17 cellular contexts compared by ENCODE assay signal in genomic region chr1:29690156-29690555, GRCh38.
"Had no signal": no experiment of that assay in that cellular context is flagged by ENCODE, and none has a peak within 500 bp of the region (broad histone marks: within the 10 kb centered on the region; RNA-seq: fewer than 3 reads in every experiment).

No MANE protein-coding gene starts in this region.

- H3K27ac ChIP-seq: neutrophil, testis, upper lobe of left lung had no signal

- H3K27ac Mint-ChIP-seq: activated B cell treated with CpG ODN at 0.5 μM for 24 hours; activated CD8-positive, alpha-beta memory T cell treated with anti-CD3 and anti-CD28 coated beads, Interleukin-2, amount 10 ng/mL, durations not matched to agents 7 days and 5 days; dendritic cell treated with granulocyte-macrophage colony-stimulating factor and Interleukin-4, amounts not matched to agents 40 ng/mL and 50 ng/mL, for 4 days; stimulated activated naive CD8-positive, alpha-beta T cell treated with anti-CD3 and anti-CD28 coated beads, Interleukin-15, amount 100 ng/mL, for 72 hours had no signal

- H3K4me1 ChIP-seq: testis, upper lobe of left lung had no signal

- H3K9me3 ChIP-seq: neutrophil, testis, upper lobe of left lung had no signal

- H3K36me3 Mint-ChIP-seq: activated CD8-positive, alpha-beta memory T cell treated with anti-CD3 and anti-CD28 coated beads, Interleukin-2, amount 10 ng/mL, durations not matched to agents 7 days and 5 days; naive thymus-derived CD4-positive, alpha-beta T cell had no signal

- ATAC-seq: activated CD8-positive, alpha-beta memory T cell treated with anti-CD3 and anti-CD28 coated beads, Interleukin-2, amount 10 ng/mL, durations not matched to agents 7 days and 5 days; left cardiac atrium; naive thymus-derived CD4-positive, alpha-beta T cell; stimulated activated naive CD8-positive, alpha-beta T cell treated with anti-CD3 and anti-CD28 coated beads, Interleukin-15, amount 100 ng/mL, for 72 hours had no signal

- DNase-seq: activated B cell treated with CpG ODN at 0.5 μM for 24 hours; activated CD4-positive, alpha-beta memory T cell treated with anti-CD3 and anti-CD28 coated beads, Interleukin-2, amount 10 ng/mL, durations not matched to agents 7 days and 5 days; activated CD4-positive, alpha-beta T cell treated with anti-CD3 and anti-CD28 coated beads for 48 hours; activated CD8-positive, alpha-beta memory T cell treated with anti-CD3 and anti-CD28 coated beads, Interleukin-2, amount 10 ng/mL, durations not matched to agents 7 days and 5 days; activated naive CD4-positive, alpha-beta T cell treated with anti-CD3 and anti-CD28 coated beads, Interleukin-2, amount 50 U/mL, for 16 hours; effector memory CD4-positive, alpha-beta T cell; left cardiac atrium; mesenchymal stem cell; stimulated activated CD4-positive, alpha-beta T cell treated with anti-CD3 and anti-CD28 coated beads, Interleukin-2, amount 100 ng/mL, for 48 hours; stimulated activated naive CD8-positive, alpha-beta T cell treated with anti-CD3 and anti-CD28 coated beads, Interleukin-15, amount 100 ng/mL, for 72 hours; T-helper 1 cell; T-helper 9 cell; testis had no signal

- H3K4me3 Mint-ChIP-seq: activated B cell treated with CpG ODN at 0.5 μM for 24 hours; activated CD4-positive, alpha-beta memory T cell treated with anti-CD3 and anti-CD28 coated beads, Interleukin-2, amount 10 ng/mL, durations not matched to agents 7 days and 5 days; activated CD8-positive, alpha-beta memory T cell treated with anti-CD3 and anti-CD28 coated beads, Interleukin-2, amount 10 ng/mL, durations not matched to agents 7 days and 5 days; dendritic cell treated with granulocyte-macrophage colony-stimulating factor and Interleukin-4, amounts not matched to agents 40 ng/mL and 50 ng/mL, for 4 days; naive thymus-derived CD4-positive, alpha-beta T cell; stimulated activated naive CD8-positive, alpha-beta T cell treated with anti-CD3 and anti-CD28 coated beads, Interleukin-15, amount 100 ng/mL, for 72 hours had no signal

- H3K36me3 ChIP-seq: neutrophil, upper lobe of left lung had no signal

- H3K4me3 ChIP-seq: testis, upper lobe of left lung had no signal

- H3K27me3 ChIP-seq: testis had no signal

- H3K9me3 Mint-ChIP-seq: activated CD4-positive, alpha-beta memory T cell treated with anti-CD3 and anti-CD28 coated beads, Interleukin-2, amount 10 ng/mL, durations not matched to agents 7 days and 5 days; dendritic cell treated with granulocyte-macrophage colony-stimulating factor and Interleukin-4, amounts not matched to agents 40 ng/mL and 50 ng/mL, for 4 days; stimulated activated naive CD8-positive, alpha-beta T cell treated with anti-CD3 and anti-CD28 coated beads, Interleukin-15, amount 100 ng/mL, for 72 hours had no signal
